17 cellular contexts compared by ENCODE assay signal in genomic region chr1:9316512-9316911, GRCh38. TPM values are rescaled to one million over a fixed set of nuclear protein-coding genes. Genes with fewer than 3 reads are reported as not detected.
A peak's percentile ranks its signal among the peaks of the same experiment; 100 is the strongest.
DNase-seq lines count a peak whose midpoint lies in the region; ATAC-seq, FAIRE-seq and TF ChIP-seq lines count a peak whose summit lies in the region.
"Had no signal": no experiment of that assay in that cellular context is flagged by ENCODE, and none has a peak within 500 bp of the region (broad histone marks: within the 10 kb centered on the region; RNA-seq: fewer than 3 reads in every experiment).

No MANE protein-coding gene starts in this region.

- H3K4me3 Mint-ChIP-seq in activated naive CD4-positive, alpha-beta T cell treated with anti-CD3 and anti-CD28 coated beads, Interleukin-2, amount 50 U/mL, for 24 hours: no peak overlapping the region
- H3K4me3 Mint-ChIP-seq: activated naive CD4-positive, alpha-beta T cell treated with anti-CD3 and anti-CD28 coated beads for 36 hours; CD4-positive, alpha-beta T cell; natural killer cell treated with Interleukin-12 subunit alpha and Interleukin-12 subunit beta and Interleukin-15 and Interleukin-18, amount 100 ng/mL, for 72 hours had no signal

- peaks cover 63% of the 10 kb centered on the region for H3K79me2 ChIP-seq in keratinocyte (ENCODE audit: control insufficient read depth, insufficient read depth, low read length)
- no peaks in the 10 kb centered on the region for H3K79me2 ChIP-seq in HepG2 (ENCODE audit: insufficient read depth, low read length)
- no peaks in the 10 kb centered on the region; the same call in 1 of the 2 replicates for H3K79me2 ChIP-seq in MM.1S (ENCODE audit: low read length)

- no TSS peak for BruUV-seq in HepG2 (replicated peaks; lab: Mats Ljungman, UMichigan)

- FAIRE-seq in keratinocyte (lab: Jason Lieb, UNC): no peak
- FAIRE-seq in HepG2 (lab: Jason Lieb, UNC): no peak
- FAIRE-seq: frontal cortex, GM12878 had no signal

- WGBS in transverse colon (ENCODE audit: low coverage in 1 of 2), 2 donors: 93% methylated on average over 20 of the region's 24 CpGs; no CpG with 5 or more reads in 1 of the 2 donors
- WGBS in HepG2 (ENCODE audit: low lambda C conversion rate): 97% methylated on average over 14 of the region's 24 CpGs

- TF ChIP-seq EP300 in transverse colon (IDR thresholded peaks at IDR 0.05; ENCODE audit: low read depth) (no peak), HepG2 (IDR thresholded peaks at IDR 0.05; ENCODE audit: low read depth in 2 of 2, low read length in 2 of 2) (no peak), HepG2 (CRISPR knock-in tag; IDR thresholded peaks at IDR 0.05; ENCODE audit: borderline replicate concordance) (no peak)

- H3K27ac Mint-ChIP-seq in activated naive CD4-positive, alpha-beta T cell treated with anti-CD3 and anti-CD28 coated beads, Interleukin-2, amount 50 U/mL, for 24 hours: peak overlapping the region; percentile 55
- H3K27ac Mint-ChIP-seq: CD4-positive, alpha-beta T cell had no signal

- no peak for DNase-seq in activated naive CD4-positive, alpha-beta T cell treated with Interleukin-2 at 50 U/mL for 16 hours
- no peak for DNase-seq in adipocyte (ENCODE audit: low read depth)
- no peak for DNase-seq in keratinocyte (ENCODE audit: low read depth, low spot score)
- no peak for DNase-seq in transverse colon
- no peak for DNase-seq in HepG2 (ENCODE audit: low spot score)
- no peak for DNase-seq in MM.1S
- DNase-seq in omental fat pad (ENCODE audit: low spot score): no peak
- DNase-seq: CD4-positive, alpha-beta T cell; colonic mucosa; NCI-H146; NCI-H774; PC-3 had no signal

- H3K4me2 ChIP-seq in keratinocyte (ENCODE audit: control insufficient read depth, extremely low read depth, insufficient read depth, low read depth, low read length) (no peak overlapping the region), HepG2 (ENCODE audit: low read depth, low read length) (no peak overlapping the region), MM.1S (ENCODE audit: low read depth, low read length) (no peak overlapping the region)

- dilution Hi-C loops in keratinocyte (cut with MboI; ENCODE audit: extremely low pct_ligation_motif_present, low sequenced_read_pairs): no loop called here

- H3K27me3 ChIP-seq in adipocyte (replicated peaks; ENCODE audit: control insufficient read depth, insufficient read depth, low read length) (no peaks in the 10 kb centered on the region), keratinocyte (ENCODE audit: control insufficient read depth, extremely low read depth, insufficient read depth, low read length) (no peaks in the 10 kb centered on the region), transverse colon (no peaks in the 10 kb centered on the region), HepG2 (ENCODE audit: control insufficient read depth in 1 of 2, insufficient read depth in 2 of 2, low read length in 2 of 2) (no peaks in the 10 kb centered on the region), MM.1S (replicated peaks; ENCODE audit: insufficient read depth, low read length) (no peaks in the 10 kb centered on the region)
- H3K27me3 ChIP-seq: colonic mucosa had no signal

- H3K36me3 Mint-ChIP-seq in activated naive CD4-positive, alpha-beta T cell treated with anti-CD3 and anti-CD28 coated beads, Interleukin-2, amount 50 U/mL, for 24 hours: no peaks in the 10 kb centered on the region
- H3K36me3 Mint-ChIP-seq: natural killer cell treated with Interleukin-12 subunit alpha and Interleukin-12 subunit beta and Interleukin-15 and Interleukin-18, amount 100 ng/mL, for 72 hours had no signal

- intact Hi-C loops in transverse colon (cut with DNase I; ENCODE audit: low total_unique reads) (no loop called here), HepG2 (cut with micrococcal nuclease; ENCODE audit: unreplicated experiment) (no loop called here)

- no peaks in the 10 kb centered on the region for H3K27me3 Mint-ChIP-seq in activated naive CD4-positive, alpha-beta T cell treated with anti-CD3 and anti-CD28 coated beads, Interleukin-2, amount 50 U/mL, for 24 hours
- H3K27me3 Mint-ChIP-seq: CD4-positive, alpha-beta T cell had no signal

- POLR2A ChIA-PET in HepG2 (lab: Yijun Ruan, JAX): no interaction called here

- H3K9me3 Mint-ChIP-seq in activated naive CD4-positive, alpha-beta T cell treated with anti-CD3 and anti-CD28 coated beads, Interleukin-2, amount 50 U/mL, for 24 hours: no peaks in the 10 kb centered on the region
- H3K9me3 Mint-ChIP-seq: activated naive CD4-positive, alpha-beta T cell treated with anti-CD3 and anti-CD28 coated beads for 36 hours; CD4-positive, alpha-beta T cell; natural killer cell treated with Interleukin-12 subunit alpha and Interleukin-12 subunit beta and Interleukin-15 and Interleukin-18, amount 100 ng/mL, for 72 hours had no signal

- H3K9ac ChIP-seq in adipocyte (ENCODE audit: low read length) (peak overlapping the region; percentile 61), keratinocyte (ENCODE audit: control insufficient read depth, extremely low read depth, insufficient read depth, low read length) (peak overlapping the region; percentile 61), HepG2 (ENCODE audit: insufficient read depth, low read depth, low read length) (no peak overlapping the region), MM.1S (ENCODE audit: low read length) (no peak overlapping the region)

- TF ChIP-seq RAD21 in HepG2 (CRISPR knock-in tag; IDR thresholded peaks at IDR 0.05): no peak

- H3K27ac ChIP-seq in keratinocyte (ENCODE audit: control insufficient read depth, insufficient read depth, low read length) (peak overlapping the region; percentile 58), transverse colon (peak overlapping the region; percentile 50 to 72 (median 62)), HepG2 (ENCODE audit: extremely low read length, insufficient read depth, low read length) (no peak overlapping the region), MM.1S (ENCODE audit: low read length) (no peak overlapping the region)
- H3K27ac ChIP-seq: colonic mucosa had no signal

- no peak overlapping the region for H2AFZ ChIP-seq in keratinocyte (ENCODE audit: control insufficient read depth, low read length)
- no peak overlapping the region for H2AFZ ChIP-seq in HepG2 (ENCODE audit: low read length)
- H2AFZ ChIP-seq in MM.1S (ENCODE audit: low read length): no peak overlapping the region

- peaks cover 6% of the 10 kb centered on the region for H4K20me1 ChIP-seq in keratinocyte (ENCODE audit: control insufficient read depth, extremely low read depth, insufficient read depth, low read length)
- no peaks in the 10 kb centered on the region for H4K20me1 ChIP-seq in HepG2 (ENCODE audit: insufficient read depth, low read length)
- H4K20me1 ChIP-seq in MM.1S (ENCODE audit: insufficient read depth, low read length): no peaks in the 10 kb centered on the region

- in situ Hi-C loops in transverse colon (cut with MboI; ENCODE audit: low pct_ligation_motif_present in 1 of 4, low pct_unique_long_range_greater_than_20kb in 1 of 4, low sequenced_read_pairs in 3 of 4) (no loop called here), HepG2 (cut with HindIII; ENCODE audit: extremely low pct_ligation_motif_present, low pct_unique_long_range_greater_than_20kb) (no loop called here)

- no peaks in the 10 kb centered on the region for H3K9me2 ChIP-seq in MM.1S (replicated peaks; ENCODE audit: insufficient read depth, low read length)

- H3K4me1 ChIP-seq in adipocyte (ENCODE audit: control insufficient read depth, insufficient read depth, low read length): peaks cover 66% of the 10 kb centered on the region
- H3K4me1 ChIP-seq in keratinocyte (ENCODE audit: control insufficient read depth, extremely low read depth, insufficient read depth, low read length): peaks cover 38% of the 10 kb centered on the region
- peaks cover 11 to 72% (median 46%) of the 10 kb centered on the region in 4 donors for H3K4me1 ChIP-seq in transverse colon
- H3K4me1 ChIP-seq in HepG2 (ENCODE audit: insufficient read depth, low read length): no peaks in the 10 kb centered on the region; the same call in 1 of the 2 replicates
- peaks cover 15% of the 10 kb centered on the region for H3K4me1 ChIP-seq in MM.1S (ENCODE audit: low read length)

- CTCF ChIA-PET in HepG2 (lab: Yijun Ruan, JAX; ENCODE audit: low intra/inter-chr PET ratio, low total read pairs): no interaction called here

- no peaks in the 10 kb centered on the region for H3K36me3 ChIP-seq in adipocyte (ENCODE audit: control insufficient read depth, insufficient read depth, low read length, severe bottlenecking)
- peaks cover 3 to 9% of the 10 kb centered on the region in 2 experiments for H3K36me3 ChIP-seq in keratinocyte (ENCODE audit: control insufficient read depth in 2 of 2, extremely low read depth in 1 of 2, insufficient read depth in 2 of 2, low read length in 2 of 2)
- no peaks in the 10 kb centered on the region for H3K36me3 ChIP-seq in transverse colon
- H3K36me3 ChIP-seq in HepG2 (replicated peaks in 1 of 2; ENCODE audit: control insufficient read depth in 1 of 2, insufficient read depth in 2 of 2, low read length in 2 of 2): no peaks in the 10 kb centered on the region
- no peaks in the 10 kb centered on the region for H3K36me3 ChIP-seq in MM.1S (replicated peaks; ENCODE audit: insufficient read depth, low read length)
- H3K36me3 ChIP-seq: colonic mucosa had no signal

- ATAC-seq in HepG2 (no peak), omental fat pad (ENCODE audit: low FRiP score) (no peak)
- ATAC-seq: PC-3 had no signal

- TF ChIP-seq CTCF in keratinocyte (optimal IDR thresholded peaks at IDR 0.05 in 1 of 3, IDR thresholded peaks at IDR 0.05 in 1 of 3, conservative IDR thresholded peaks at IDR 0.05 in 1 of 3; ENCODE audit: extremely low read depth in 1 of 3, insufficient read depth in 2 of 3, low read length in 3 of 3): no peak
- TF ChIP-seq CTCF in transverse colon (IDR thresholded peaks at IDR 0.05): no peak
- TF ChIP-seq CTCF in HepG2 (CRISPR knock-in tag; IDR thresholded peaks at IDR 0.05): no peak
- TF ChIP-seq CTCF in MM.1S (IDR thresholded peaks at IDR 0.05; ENCODE audit: low read length): no peak
- no peak for TF ChIP-seq CTCF in omental fat pad (IDR thresholded peaks at IDR 0.05)

- peaks cover 29% of the 10 kb centered on the region for H3K4me1 Mint-ChIP-seq in activated naive CD4-positive, alpha-beta T cell treated with anti-CD3 and anti-CD28 coated beads, Interleukin-2, amount 50 U/mL, for 24 hours

- H3F3A ChIP-seq in MM.1S (ENCODE audit: insufficient read depth, low read length): no peaks in the 10 kb centered on the region

- H3K9me3 ChIP-seq in adipocyte (ENCODE audit: control insufficient read depth, low read length): no peaks in the 10 kb centered on the region
- no peaks in the 10 kb centered on the region for H3K9me3 ChIP-seq in keratinocyte (ENCODE audit: control insufficient read depth, low read depth, low read length)
- H3K9me3 ChIP-seq in transverse colon: no peaks in the 10 kb centered on the region
- H3K9me3 ChIP-seq in HepG2 (ENCODE audit: low read length): no peaks in the 10 kb centered on the region
- no peaks in the 10 kb centered on the region for H3K9me3 ChIP-seq in MM.1S (replicated peaks; ENCODE audit: insufficient read depth, low read length)
- H3K9me3 ChIP-seq: colonic mucosa had no signal

- no peak overlapping the region for H3K4me3 ChIP-seq in adipocyte (ENCODE audit: low read length)
- H3K4me3 ChIP-seq in keratinocyte (ENCODE audit: control insufficient read depth in 2 of 3, extremely low read depth in 1 of 3, insufficient read depth in 2 of 3, low read depth in 1 of 3, low read length in 3 of 3): no peak overlapping the region
- H3K4me3 ChIP-seq in transverse colon: no peak overlapping the region
- no peak overlapping the region for H3K4me3 ChIP-seq in HepG2 (replicated peaks in 1 of 3; ENCODE audit: insufficient read depth in 1 of 3, low read depth in 2 of 3, low read length in 3 of 3)
- H3K4me3 ChIP-seq in MM.1S (ENCODE audit: low read length): no peak overlapping the region
- H3K4me3 ChIP-seq: colonic mucosa, GM12878 had no signal

- TF ChIP-seq POLR2A in transverse colon (IDR thresholded peaks at IDR 0.05) (no peak), HepG2 (IDR thresholded peaks at IDR 0.05; ENCODE audit: insufficient read depth in 1 of 2, low read depth in 2 of 2, low read length in 2 of 2) (no peak)

- peaks cover 2% of the 10 kb centered on the region for H3K9me1 ChIP-seq in keratinocyte (ENCODE audit: control insufficient read depth, extremely low read depth, insufficient read depth, low read length)

RNA-seq across cellular contexts. Expression of gene SPSB1, which starts 23.8 kb away (rescaled TPM):
- polyA plus RNA-seq in keratinocyte: 16.9 to 43.2 TPM (median 19.8 TPM) in 3 replicates
- 19.8 TPM for polyA plus RNA-seq in keratinocyte (2011; ENCODE audit: low read depth)
- polyA plus RNA-seq in keratinocyte (2011; cell fraction: cytosol; rRNA removed): 12.1 and 17.8 TPM in 2 replicates
- 19.7 and 26.5 TPM in 2 replicates for polyA plus RNA-seq in keratinocyte (2011; cell fraction: nucleus; rRNA removed)
- polyA plus RNA-seq in keratinocyte (2012; ENCODE audit: low replicate concordance): 18.5 and 23.4 TPM in 2 replicates
- polyA minus RNA-seq in keratinocyte: 14.3 to 41.7 TPM (median 16.8 TPM) in 3 replicates
- polyA minus RNA-seq in keratinocyte (2011; cell fraction: cytosol; rRNA and poly(A)+ RNA removed): 18.4 TPM
- 19.2 and 24.3 TPM in 2 replicates for polyA minus RNA-seq in keratinocyte (2011; cell fraction: nucleus; rRNA and poly(A)+ RNA removed)
- total RNA-seq in transverse colon: 10 to 100 TPM; 40.0 to 82.1 (median 52.6) TPM
- 5.0 and 7.1 TPM in 2 replicates for total RNA-seq in HepG2 (2016; rRNA removed; fragmentation: Illumina TruSeq; extraction: Trizol)
- total RNA-seq in HepG2 (2016; cell fraction: cytosol; rRNA removed; fragmentation: Illumina TruSeq; extraction: Trizol; ENCODE audit: low read depth): 2.4 and 2.5 TPM in 2 replicates
- total RNA-seq in HepG2 (2016; cell fraction: insoluble cytoplasmic fraction; rRNA removed; fragmentation: Illumina TruSeq; extraction: Trizol): 5.2 and 5.8 TPM in 2 replicates
- 4.4 and 5.9 TPM in 2 replicates for total RNA-seq in HepG2 (2016; cell fraction: membrane; rRNA removed; fragmentation: Illumina TruSeq; extraction: Trizol)
- total RNA-seq in HepG2 (2016; cell fraction: nucleus; rRNA removed; fragmentation: Illumina TruSeq; extraction: Trizol): 4.3 and 4.4 TPM in 2 replicates
- 8.0 and 10.9 TPM in 2 replicates for polyA plus RNA-seq in HepG2 (2011; rRNA removed)
- 8.1 and 8.5 TPM in 2 replicates for polyA plus RNA-seq in HepG2 (2011; cell fraction: cytosol; rRNA removed)
- polyA plus RNA-seq in HepG2 (2011; cell fraction: nucleus; rRNA removed): 5.1 TPM in 2 replicates
- polyA plus RNA-seq in HepG2 (2012): 4.0 and 7.7 TPM in 2 replicates
- 1.9 and 2.2 TPM in 2 replicates for polyA plus RNA-seq in HepG2 (2016; cell fraction: cytosol; fragmentation: Illumina TruSeq; extraction: Trizol; ENCODE audit: low read depth)
- polyA plus RNA-seq in HepG2 (2016; cell fraction: insoluble cytoplasmic fraction; fragmentation: Illumina TruSeq; extraction: Trizol; ENCODE audit: low read depth): 7.3 and 7.8 TPM in 2 replicates
- polyA plus RNA-seq in HepG2 (2016; cell fraction: membrane; fragmentation: Illumina TruSeq; extraction: Trizol; ENCODE audit: low read depth): 3.9 and 4.2 TPM in 2 replicates
- polyA plus RNA-seq in HepG2 (2016; cell fraction: nucleus; fragmentation: Illumina TruSeq; extraction: Trizol; ENCODE audit: insufficient read depth, low read depth): 3.9 and 4.4 TPM in 2 replicates
- 9.2 and 17.1 TPM in 2 replicates for polyA minus RNA-seq in HepG2 (2011; rRNA and poly(A)+ RNA removed; ENCODE audit: low replicate concordance)
- polyA minus RNA-seq in HepG2 (2011; cell fraction: cytosol; rRNA and poly(A)+ RNA removed): 3.6 and 6.4 TPM in 2 replicates
- polyA minus RNA-seq in HepG2 (2011; cell fraction: nucleus; rRNA and poly(A)+ RNA removed): 3.1 and 4.2 TPM in 2 replicates
- 100 to 1,000 TPM in 1 of 4 donors, 10 to 100 TPM in 3; 33.5 to 111 (median 76.3) TPM for total RNA-seq in omental fat pad

Comparison
In these comparisons a context has a peak if more than half of its experiments do, and no peak if none do; other contexts are left out.
1. H3K9ac ChIP-seq: peak in adipocyte (single experiment) and keratinocyte (single experiment); none in HepG2 (single experiment) and MM.1S (single experiment).
2. H3K27ac ChIP-seq: peak in keratinocyte (single experiment) and transverse colon (4 of 4); none in HepG2 (single experiment) and MM.1S (single experiment).